1 cellular context compared by ENCODE assay signal in genomic region chr20:16946097-16946496, GRCh38.
A peak's percentile ranks its signal among the peaks of the same experiment; 100 is the strongest.
TF ChIP-seq lines count a peak whose summit lies in the region.

No MANE protein-coding gene starts in this region.

TF ChIP-seq in HEK293, 187 proteins besides CTCF, POLR2A, EP300 and RAD21 (continued from another document):
- TF ChIP-seq PATZ1 (tag by site-specific recombination; IDR thresholded peaks at IDR 0.05), result no peak
- TF ChIP-seq ZNF10 (tag by site-specific recombination; IDR thresholded peaks at IDR 0.05), result no peak
- no peak for TF ChIP-seq GLI2 (tag by site-specific recombination; IDR thresholded peaks at IDR 0.05; ENCODE audit: borderline replicate concordance, low read depth)
- TF ChIP-seq ZNF202 (tag by site-specific recombination; IDR thresholded peaks at IDR 0.05; ENCODE audit: borderline replicate concordance), result no peak
- TF ChIP-seq ZEB2 (tag by site-specific recombination; IDR thresholded peaks at IDR 0.05), result no peak
- TF ChIP-seq ATF2 (tag by site-specific recombination; IDR thresholded peaks at IDR 0.05; ENCODE audit: low read depth), result peak; percentile 62
